23 cellular contexts compared by ENCODE assay signal in genomic region chr9:93590609-93591234, GRCh38. TPM values are rescaled to one million over a fixed set of nuclear protein-coding genes. Genes with fewer than 3 reads are reported as not detected.
DNase-seq lines count a peak whose midpoint lies in the region; ATAC-seq and TF ChIP-seq lines count a peak whose summit lies in the region.
"Had no signal": no experiment of that assay in that cellular context is flagged by ENCODE, and none has a peak within 500 bp of the region (broad histone marks: within the 10 kb centered on the region; RNA-seq: fewer than 3 reads in every experiment).

No MANE protein-coding gene starts in this region.

- in situ Hi-C loops in ACHN (cut with HindIII; ENCODE audit: low pct_ligation_motif_present, low pct_unique_long_range_greater_than_20kb, low sequenced_read_pairs): no loop called here

- intact Hi-C loops in naive thymus-derived CD4-positive, alpha-beta T cell (cut with micrococcal nuclease): no loop called here
- intact Hi-C loops in vagina (cut with DNase I): no loop called here

- peaks cover 49% of the 10 kb centered on the region for H3K4me1 Mint-ChIP-seq in activated naive CD8-positive, alpha-beta T cell (ENCODE audit: low read depth)
- peaks cover 34% of the 10 kb centered on the region for H3K4me1 Mint-ChIP-seq in activated naive CD8-positive, alpha-beta T cell treated with anti-CD3 and anti-CD28 coated beads for 36 hours
- H3K4me1 Mint-ChIP-seq in naive thymus-derived CD4-positive, alpha-beta T cell: peaks cover 28 to 76% (median 75%) of the 10 kb centered on the region in 7 donors

- no peak for TF ChIP-seq POLR2A in vagina (IDR thresholded peaks at IDR 0.05)

- POLR2A ChIA-PET in naive thymus-derived CD4-positive, alpha-beta T cell (lab: Charles Lee): no interaction called here

- no peak overlapping the region for H3K4me3 ChIP-seq in naive thymus-derived CD4-positive, alpha-beta T cell (ENCODE audit: low read length)
- no peak overlapping the region for H3K4me3 ChIP-seq in vagina
- H3K4me3 ChIP-seq: gastroesophageal sphincter, GM23248, lower lobe of right lung had no signal

- DNase-seq in activated naive CD8-positive, alpha-beta T cell treated with anti-CD3 and anti-CD28 coated beads for 36 hours: no peak
- DNase-seq in activated CD8-positive, alpha-beta memory T cell treated with anti-CD3 and anti-CD28 coated beads, Interleukin-2, amount 50 U/mL, for 48 hours: peak; percentile 42
- DNase-seq in naive thymus-derived CD4-positive, alpha-beta T cell: no peak
- DNase-seq in vagina (ENCODE audit: extremely low spot score in 2 of 2) (peak; percentile 78 to 87), activated T-cell treated with anti-CD3 and anti-CD28 coated beads for 4 hours (no peak), ACHN (no peak), NOMO-1 (lab: John Stamatoyannopoulos, UW; ENCODE audit: unreplicated experiment in 2 of 2) (no peak)
- DNase-seq: activated CD4-positive, alpha-beta T cell treated with anti-CD3 and anti-CD28 coated beads for 48 hours; activated naive CD4-positive, alpha-beta T cell treated with Interleukin-2 at 50 U/mL for 16 hours; effector CD8-positive, alpha-beta T cell; GM23248; lower lobe of right lung; NCI-H1105 treated with DMSO at 0.1 percent for 48 hours; NCI-H2081 treated with DMSO at 0.1 percent for 48 hours; stimulated activated CD4-positive, alpha-beta T cell treated with anti-CD3 and anti-CD28 coated beads, Interleukin-12 subunit alpha, Interleukin-12 subunit beta, amount 100 ng/mL, for 4 hours; T-cell; trophoblast cell had no signal

- no peaks in the 10 kb centered on the region for H3K27me3 ChIP-seq in naive thymus-derived CD4-positive, alpha-beta T cell (ENCODE audit: control insufficient read depth in 2 of 2, insufficient read depth in 2 of 2, low read length in 2 of 2)
- no peaks in the 10 kb centered on the region for H3K27me3 ChIP-seq in vagina
- H3K27me3 ChIP-seq: gastroesophageal sphincter had no signal

- no peaks in the 10 kb centered on the region for H3K27me3 Mint-ChIP-seq in activated naive CD8-positive, alpha-beta T cell
- H3K27me3 Mint-ChIP-seq in activated naive CD8-positive, alpha-beta T cell treated with anti-CD3 and anti-CD28 coated beads for 36 hours: no peaks in the 10 kb centered on the region
- no peaks in the 10 kb centered on the region for H3K27me3 Mint-ChIP-seq in naive thymus-derived CD4-positive, alpha-beta T cell
- H3K27me3 Mint-ChIP-seq: IgD-negative memory B cell, T-cell had no signal

- H3K4me1 ChIP-seq in naive thymus-derived CD4-positive, alpha-beta T cell (ENCODE audit: control insufficient read depth in 2 of 2, insufficient read depth in 2 of 2, low read length in 2 of 2): peaks cover 4 to 6% of the 10 kb centered on the region in 2 donors
- peaks cover 72% of the 10 kb centered on the region for H3K4me1 ChIP-seq in vagina

- CTCF ChIA-PET in naive thymus-derived CD4-positive, alpha-beta T cell (lab: Charles Lee): no interaction called here

- H3K27ac ChIP-seq in naive thymus-derived CD4-positive, alpha-beta T cell (ENCODE audit: low read depth, low read length): no peak overlapping the region
- H3K27ac ChIP-seq in vagina: no peak overlapping the region
- H3K27ac ChIP-seq: GM23248, lower lobe of right lung had no signal

- H3K4me3 Mint-ChIP-seq in activated naive CD8-positive, alpha-beta T cell: no peak overlapping the region
- no peak overlapping the region for H3K4me3 Mint-ChIP-seq in activated naive CD8-positive, alpha-beta T cell treated with anti-CD3 and anti-CD28 coated beads for 36 hours
- H3K4me3 Mint-ChIP-seq in naive thymus-derived CD4-positive, alpha-beta T cell: peak overlapping the region in 1 of 10 donors; percentile 50
- H3K4me3 Mint-ChIP-seq: CD14-positive monocyte, IgD-negative memory B cell had no signal

- no peaks in the 10 kb centered on the region for H3K36me3 ChIP-seq in naive thymus-derived CD4-positive, alpha-beta T cell (ENCODE audit: control insufficient read depth in 2 of 3, insufficient read depth in 3 of 3, low read length in 3 of 3)
- no peaks in the 10 kb centered on the region for H3K36me3 ChIP-seq in vagina
- H3K36me3 ChIP-seq: gastroesophageal sphincter, lower lobe of right lung had no signal

- no peaks in the 10 kb centered on the region for H3K36me3 Mint-ChIP-seq in activated naive CD8-positive, alpha-beta T cell
- H3K36me3 Mint-ChIP-seq in activated naive CD8-positive, alpha-beta T cell treated with anti-CD3 and anti-CD28 coated beads for 36 hours: no peaks in the 10 kb centered on the region
- no peaks in the 10 kb centered on the region for H3K36me3 Mint-ChIP-seq in naive thymus-derived CD4-positive, alpha-beta T cell
- H3K36me3 Mint-ChIP-seq: IgD-negative memory B cell, T-cell had no signal

- H3K9me3 Mint-ChIP-seq in activated naive CD8-positive, alpha-beta T cell (ENCODE audit: low read depth): no peaks in the 10 kb centered on the region
- no peaks in the 10 kb centered on the region for H3K9me3 Mint-ChIP-seq in activated naive CD8-positive, alpha-beta T cell treated with anti-CD3 and anti-CD28 coated beads for 36 hours
- H3K9me3 Mint-ChIP-seq in naive thymus-derived CD4-positive, alpha-beta T cell: no peaks in the 10 kb centered on the region
- H3K9me3 Mint-ChIP-seq: CD14-positive monocyte, IgD-negative memory B cell, T-cell had no signal

- ATAC-seq in naive thymus-derived CD4-positive, alpha-beta T cell: no peak
- ATAC-seq: esophagus mucosa, gastroesophageal sphincter, lower lobe of right lung, Panc1, T-cell had no signal

- no peak for TF ChIP-seq CTCF in vagina (IDR thresholded peaks at IDR 0.05)

- H3K9me3 ChIP-seq in naive thymus-derived CD4-positive, alpha-beta T cell (ENCODE audit: control insufficient read depth in 2 of 3, low read length in 3 of 3): no peaks in the 10 kb centered on the region
- H3K9me3 ChIP-seq in vagina: no peaks in the 10 kb centered on the region
- H3K9me3 ChIP-seq: gastroesophageal sphincter, lower lobe of right lung had no signal

- peak overlapping the region; percentile 51 for H3K27ac Mint-ChIP-seq in activated naive CD8-positive, alpha-beta T cell
- H3K27ac Mint-ChIP-seq in activated naive CD8-positive, alpha-beta T cell treated with anti-CD3 and anti-CD28 coated beads for 36 hours: no peak overlapping the region
- peak overlapping the region in 5 of 9 donors; percentile 25 to 84 (median 58) for H3K27ac Mint-ChIP-seq in naive thymus-derived CD4-positive, alpha-beta T cell

RNA-seq across cellular contexts. Expression of gene PHF2, which starts 14.3 kb away (rescaled TPM):
- total RNA-seq in activated naive CD8-positive, alpha-beta T cell treated with anti-CD3 and anti-CD28 coated beads for 36 hours: 10 to 100 TPM; 14.6 to 15.6 TPM
- 10 to 100 TPM; 23.2 to 39.3 (median 29.6) TPM for total RNA-seq in naive thymus-derived CD4-positive, alpha-beta T cell
- 1 to 10 TPM; 1.0 to 3.5 TPM for polyA plus RNA-seq in naive thymus-derived CD4-positive, alpha-beta T cell
- 27.7 TPM for total RNA-seq in vagina

Comparison
In these comparisons a context has a peak if more than half of its experiments do, and no peak if none do; other contexts are left out.
1. DNase-seq: peak in activated CD8-positive, alpha-beta memory T cell treated with anti-CD3 and anti-CD28 coated beads, Interleukin-2, amount 50 U/mL, for 48 hours (single experiment) and vagina (2 of 2); none in activated naive CD8-positive, alpha-beta T cell treated with anti-CD3 and anti-CD28 coated beads for 36 hours (single experiment), naive thymus-derived CD4-positive, alpha-beta T cell (0 of 9), activated T-cell treated with anti-CD3 and anti-CD28 coated beads for 4 hours (single experiment), ACHN (single experiment) and NOMO-1 (0 of 2).